In the genomic region with DNA sequence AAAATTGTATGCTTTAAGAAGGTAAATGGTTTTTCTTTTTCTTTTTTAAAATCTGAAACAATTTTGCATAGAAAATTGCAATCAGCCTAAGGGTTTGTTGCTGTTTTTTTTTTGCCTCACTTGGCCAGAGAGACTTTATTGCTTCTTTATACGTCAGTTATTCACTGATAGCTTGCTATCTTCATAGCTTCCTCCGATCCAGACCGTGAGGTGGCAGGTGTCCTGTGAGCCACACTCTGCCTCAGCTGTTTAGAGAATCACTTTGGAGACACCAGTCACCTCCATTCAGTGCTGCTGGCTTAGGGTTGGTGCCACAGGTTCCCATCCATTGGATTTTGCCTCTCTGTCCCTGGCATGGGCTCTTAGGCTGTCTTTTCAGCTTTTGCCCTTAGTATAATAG, we compare ENCODE assay signal across 15 cellular contexts.
DNase-seq lines count a peak whose midpoint lies in the region; ATAC-seq, FAIRE-seq and TF ChIP-seq lines count a peak whose summit lies in the region.
"Had no signal": no experiment of that assay in that cellular context is flagged by ENCODE, and none has a peak within 500 bp of the region (broad histone marks: within the 10 kb centered on the region; RNA-seq: fewer than 3 reads in every experiment).

No MANE protein-coding gene starts in this region.

- H3K27me3 Mint-ChIP-seq in neural progenitor cell (ENCODE audit: insufficient read depth, low read depth) = peaks cover 2% of the 10 kb centered on the region

- TF ChIP-seq CTCF in A549 (IDR thresholded peaks at IDR 0.05) = no peak
- TF ChIP-seq CTCF in esophagus muscularis mucosa (IDR thresholded peaks at IDR 0.05) = no peak
- no peak for TF ChIP-seq CTCF in neural progenitor cell (IDR thresholded peaks at IDR 0.05)

- no peak for TF ChIP-seq EP300 in A549 (IDR thresholded peaks at IDR 0.05)
- TF ChIP-seq EP300 in esophagus muscularis mucosa (IDR thresholded peaks at IDR 0.05) = no peak

- 76% methylated on average over 3 of the region's 3 CpGs for WGBS in A549 (ENCODE audit: missing lambda C conversion rate)
- WGBS in esophagus muscularis mucosa = 50% methylated on average over 3 of the region's 3 CpGs

- H3K27ac Mint-ChIP-seq in neural progenitor cell = no peak overlapping the region

- H3K36me3 ChIP-seq in esophagus muscularis mucosa (no peaks in the 10 kb centered on the region), neural progenitor cell (no peaks in the 10 kb centered on the region)
- H3K36me3 ChIP-seq: brain microvascular endothelial cell had no signal

- DNase-seq in A549 (ENCODE audit: low read depth in 1 of 2, low spot score in 1 of 2) (no peak), NAMALWA (ENCODE audit: low spot score) (peak; percentile 70), esophagus muscularis mucosa (ENCODE audit: extremely low spot score) (no peak), neural progenitor cell (ENCODE audit: low spot score) (no peak), HPDE6-E6E7 (ENCODE audit: extremely low spot score) (no peak), DMS53 treated with DMSO at 0.1 percent for 48 hours (lab: John Stamatoyannopoulos, UW; ENCODE audit: unreplicated experiment) (no peak), NCI-H82 (lab: John Stamatoyannopoulos, UW) (no peak)
- DNase-seq: activated CD4-positive, alpha-beta T cell treated with anti-CD3 and anti-CD28 coated beads, Interleukin-2, amount 50 U/mL, for 48 hours; activated gamma-delta T cell treated with Interleukin-2 at 50 U/mL for 16 hours; NCI-H2029 treated with DMSO at 0.1 percent for 48 hours had no signal

- no peaks in the 10 kb centered on the region for H3K27me3 ChIP-seq in esophagus muscularis mucosa
- H3K27me3 ChIP-seq in neural progenitor cell = no peaks in the 10 kb centered on the region
- H3K27me3 ChIP-seq: brain microvascular endothelial cell had no signal

- no peaks in the 10 kb centered on the region for H3K79me2 ChIP-seq in neural progenitor cell (ENCODE audit: low read depth)

- no peak for FAIRE-seq in A549 (lab: Jason Lieb, UNC)

- H3K4me1 Mint-ChIP-seq in neural progenitor cell = peaks cover 18% of the 10 kb centered on the region

- ATAC-seq in A549 (peak; percentile 13 to 37; a peak in 2 of 6 replicates), GM19328 (IDR thresholded peaks at IDR 0.05; ENCODE audit: unreplicated experiment) (no peak)

- H4K20me1 ChIP-seq in neural progenitor cell (ENCODE audit: low read depth) = no peaks in the 10 kb centered on the region

- TF ChIP-seq POLR2A in A549 (IDR thresholded peaks at IDR 0.05; ENCODE audit: low read length) (no peak), esophagus muscularis mucosa (IDR thresholded peaks at IDR 0.05; ENCODE audit: low read depth) (no peak)

- no peak overlapping the region for H3K9ac ChIP-seq in neural progenitor cell

- H3K4me3 Mint-ChIP-seq in neural progenitor cell = no peak overlapping the region

- no peaks in the 10 kb centered on the region for H3K9me3 Mint-ChIP-seq in neural progenitor cell
- H3K9me3 Mint-ChIP-seq: HFFc6 had no signal

- H3K9me3 ChIP-seq in A549 = no peaks in the 10 kb centered on the region
- no peaks in the 10 kb centered on the region for H3K9me3 ChIP-seq in esophagus muscularis mucosa
- H3K9me3 ChIP-seq in neural progenitor cell (ENCODE audit: low read depth) = no peaks in the 10 kb centered on the region

- intact Hi-C loops in esophagus muscularis mucosa (cut with DNase I) = loop anchor here (5.0 kb wide), 1 partner anchor 65 kb away; no protein-coding TSS in a partner anchor

- CTCF ChIA-PET in A549 (lab: Yijun Ruan, JAX) = interaction anchor here (1.3 kb wide), 1 partner anchor 13 kb away, joined by 3 read pairs; no protein-coding TSS in a partner anchor

- H3K4me2 ChIP-seq in A549 (peak overlapping the region; percentile 52), neural progenitor cell (peak overlapping the region; percentile 8)

- no peak overlapping the region for H3K4me3 ChIP-seq in A549
- peak overlapping the region in 2 of 4 donors; percentile 10 to 17 for H3K4me3 ChIP-seq in esophagus muscularis mucosa
- no peak overlapping the region for H3K4me3 ChIP-seq in neural progenitor cell
- H3K4me3 ChIP-seq: skin epidermis had no signal

- H3K4me1 ChIP-seq in A549 = peaks cover 52% of the 10 kb centered on the region
- peaks cover 21 to 61% (median 53%) of the 10 kb centered on the region in 4 donors for H3K4me1 ChIP-seq in esophagus muscularis mucosa
- peaks cover 13% of the 10 kb centered on the region for H3K4me1 ChIP-seq in neural progenitor cell

- H3K27ac ChIP-seq in A549 (peak overlapping the region; percentile 47 to 70), esophagus muscularis mucosa (replicated peaks in 1 of 4) (peak overlapping the region; percentile 86 to 89 (median 86)), neural progenitor cell (no peak overlapping the region)
- H3K27ac ChIP-seq: brain microvascular endothelial cell, epithelial cell of prostate had no signal

- POLR2A ChIA-PET in A549 (lab: Yijun Ruan, JAX) = no interaction called here

- TF ChIP-seq RAD21 in A549 (conservative IDR thresholded peaks at IDR 0.05 in 1 of 2, IDR thresholded peaks at IDR 0.05 in 1 of 2) = no peak

- no peaks in the 10 kb centered on the region for H3F3A ChIP-seq in neural progenitor cell (ENCODE audit: low read depth)

- H3K36me3 Mint-ChIP-seq in neural progenitor cell = no peaks in the 10 kb centered on the region

- H2AFZ ChIP-seq in neural progenitor cell (replicated peaks) = no peak overlapping the region

TF ChIP-seq in A549, 52 proteins besides CTCF, POLR2A, EP300 and RAD21:
- TF ChIP-seq, protein P1, sequence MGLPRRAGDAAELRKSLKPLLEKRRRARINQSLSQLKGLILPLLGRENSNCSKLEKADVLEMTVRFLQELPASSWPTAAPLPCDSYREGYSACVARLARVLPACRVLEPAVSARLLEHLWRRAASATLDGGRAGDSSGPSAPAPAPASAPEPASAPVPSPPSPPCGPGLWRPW (IDR thresholded peaks at IDR 0.05) = no peak
- TF ChIP-seq MYC (IDR thresholded peaks at IDR 0.05; ENCODE audit: borderline replicate concordance, low read length) (no peak), FOSL2 (IDR thresholded peaks at IDR 0.05) (no peak), FOSL2 (CRISPR knock-in tag; IDR thresholded peaks at IDR 0.05) (no peak), FOXS1 (CRISPR knock-in tag; IDR thresholded peaks at IDR 0.05) (no peak), HMGXB4 (CRISPR knock-in tag; IDR thresholded peaks at IDR 0.05; ENCODE audit: borderline replicate concordance) (no peak), RNF2 (IDR thresholded peaks at IDR 0.05; ENCODE audit: borderline replicate concordance, low read depth) (no peak), ELK1 (IDR thresholded peaks at IDR 0.05; ENCODE audit: low read depth, low read length) (no peak), NPAS2 (CRISPR knock-in tag; IDR thresholded peaks at IDR 0.05; ENCODE audit: borderline replicate concordance) (no peak), EHF (CRISPR knock-in tag; IDR thresholded peaks at IDR 0.05) (no peak)
